Comparison of ENCODE assay signal across 23 cellular contexts in genomic region chr2:173037245-173038106, GRCh38. TPM values are rescaled to one million over a fixed set of nuclear protein-coding genes. Genes with fewer than 3 reads are reported as not detected.
DNase-seq lines count a peak whose midpoint lies in the region; ATAC-seq and TF ChIP-seq lines count a peak whose summit lies in the region.
"Had no signal": no experiment of that assay in that cellular context is flagged by ENCODE, and none has a peak within 500 bp of the region (broad histone marks: within the 10 kb centered on the region; RNA-seq: fewer than 3 reads in every experiment).

No MANE protein-coding gene starts in this region.

- peaks cover 5% of the 10 kb centered on the region for H3K27me3 Mint-ChIP-seq in T-helper 2 cell treated with Interferon-gamma antibody and Interleukin-4, amounts not matched to agents 5 μg/mL and 100 μg/mL, for 36 hours (ENCODE audit: low read depth)
- H3K27me3 Mint-ChIP-seq: activated naive CD4-positive, alpha-beta T cell treated with anti-CD3 and anti-CD28 coated beads, Interleukin-2, amount 10 ng/mL, durations not matched to agents 7 days and 5 days had no signal

- H3K27ac Mint-ChIP-seq in T-helper 2 cell treated with Interferon-gamma antibody and Interleukin-4, amounts not matched to agents 5 μg/mL and 100 μg/mL, for 36 hours: no peak overlapping the region
- H3K27ac Mint-ChIP-seq: activated CD8-positive, alpha-beta T cell treated with anti-CD3 and anti-CD28 coated beads, Interleukin-2, amount 10 ng/mL, durations not matched to agents 7 days and 5 days; activated naive CD4-positive, alpha-beta T cell treated with anti-CD3 and anti-CD28 coated beads, Interleukin-2, amount 10 ng/mL, durations not matched to agents 7 days and 5 days; stimulated activated effector memory CD8-positive, alpha-beta T cell treated with anti-CD3 and anti-CD28 coated beads, Interleukin-12 subunit alpha, Interleukin-12 subunit beta, amount 100 ng/mL, for 72 hours had no signal

- H3K4me3 Mint-ChIP-seq in T-helper 2 cell treated with Interferon-gamma antibody and Interleukin-4, amounts not matched to agents 5 μg/mL and 100 μg/mL, for 36 hours: no peak overlapping the region
- H3K4me3 Mint-ChIP-seq: activated CD8-positive, alpha-beta T cell treated with anti-CD3 and anti-CD28 coated beads, Interleukin-2, amount 10 ng/mL, durations not matched to agents 7 days and 5 days; activated naive CD4-positive, alpha-beta T cell treated with anti-CD3 and anti-CD28 coated beads, Interleukin-2, amount 10 ng/mL, durations not matched to agents 7 days and 5 days; activated T-cell treated with anti-CD3 and anti-CD28 coated beads, Interleukin-2, amount 50 U/mL, for 4 hours; stimulated activated effector memory CD8-positive, alpha-beta T cell treated with anti-CD3 and anti-CD28 coated beads, Interleukin-12 subunit alpha, Interleukin-12 subunit beta, amount 100 ng/mL, for 72 hours had no signal

- no peak overlapping the region for H3K27ac ChIP-seq in lower lobe of right lung
- H3K27ac ChIP-seq in upper lobe of right lung: no peak overlapping the region
- H3K27ac ChIP-seq: 22Rv1, gastroesophageal sphincter, SJCRH30, tibial nerve had no signal

- no peaks in the 10 kb centered on the region for H3K36me3 ChIP-seq in lower lobe of right lung
- no peaks in the 10 kb centered on the region for H3K36me3 ChIP-seq in upper lobe of right lung
- H3K36me3 ChIP-seq: gastroesophageal sphincter, SJCRH30, tibial nerve had no signal

- intact Hi-C loops in lower lobe of right lung (cut with DNase I) (no loop called here), upper lobe of right lung (cut with DNase I) (no loop called here)

- H3K9me3 ChIP-seq in lower lobe of right lung (no peaks in the 10 kb centered on the region), upper lobe of right lung (no peaks in the 10 kb centered on the region)
- H3K9me3 ChIP-seq: gastroesophageal sphincter, SJCRH30, tibial nerve had no signal

- H3K9me3 Mint-ChIP-seq in T-helper 2 cell treated with Interferon-gamma antibody and Interleukin-4, amounts not matched to agents 5 μg/mL and 100 μg/mL, for 36 hours: no peaks in the 10 kb centered on the region
- H3K9me3 Mint-ChIP-seq: activated naive CD4-positive, alpha-beta T cell treated with anti-CD3 and anti-CD28 coated beads, Interleukin-2, amount 10 ng/mL, durations not matched to agents 7 days and 5 days; activated T-cell treated with anti-CD3 and anti-CD28 coated beads, Interleukin-2, amount 50 U/mL, for 4 hours; stimulated activated effector memory CD8-positive, alpha-beta T cell treated with anti-CD3 and anti-CD28 coated beads, Interleukin-12 subunit alpha, Interleukin-12 subunit beta, amount 100 ng/mL, for 72 hours had no signal

- peaks cover 2% of the 10 kb centered on the region for H3K4me1 Mint-ChIP-seq in T-helper 2 cell treated with Interferon-gamma antibody and Interleukin-4, amounts not matched to agents 5 μg/mL and 100 μg/mL, for 36 hours (ENCODE audit: low read depth)
- H3K4me1 Mint-ChIP-seq: activated naive CD4-positive, alpha-beta T cell treated with anti-CD3 and anti-CD28 coated beads, Interleukin-2, amount 10 ng/mL, durations not matched to agents 7 days and 5 days had no signal

- peak; percentile 74 for DNase-seq in DMS 273 (lab: John Stamatoyannopoulos, UW; ENCODE audit: unreplicated experiment)
- no peak for DNase-seq in DMS 273 treated with DMSO at 0.1 percent for 48 hours (lab: John Stamatoyannopoulos, UW)
- peak; percentile 82 for DNase-seq in fibroblast of pulmonary artery (ENCODE audit: low read depth)
- DNase-seq in lower lobe of right lung: no peak
- DNase-seq in upper lobe of right lung: no peak
- no peak for DNase-seq in stimulated activated naive CD4-positive, alpha-beta T cell (lab: John Stamatoyannopoulos, UW)
- DNase-seq in glomerular visceral epithelial cell (ENCODE audit: extremely low spot score): no peak
- no peak for DNase-seq in T-helper 2 cell treated with Interferon-gamma antibody and Interleukin-4, amounts not matched to agents 5 μg/mL and 100 μg/mL, for 36 hours (ENCODE audit: low spot score)
- DNase-seq: activated CD4-positive, CD25-positive, alpha-beta regulatory T cell; activated CD8-positive, alpha-beta T cell treated with anti-CD3 and anti-CD28 coated beads, Interleukin-2, amount 10 ng/mL, durations not matched to agents 7 days and 5 days; activated naive CD4-positive, alpha-beta T cell treated with anti-CD3 and anti-CD28 coated beads, Interleukin-2, amount 10 ng/mL, durations not matched to agents 7 days and 5 days; activated T-cell treated with anti-CD3 and anti-CD28 coated beads, Interleukin-2, amount 50 U/mL, for 4 hours; cortex of kidney; NCI-H1436; NCI-H748 treated with DMSO at 0.1 percent for 48 hours; OCI-M1; retina; SJCRH30; T-helper 2 cell had no signal

- no peaks in the 10 kb centered on the region for H3K36me3 Mint-ChIP-seq in T-helper 2 cell treated with Interferon-gamma antibody and Interleukin-4, amounts not matched to agents 5 μg/mL and 100 μg/mL, for 36 hours (ENCODE audit: low read depth)
- H3K36me3 Mint-ChIP-seq: activated naive CD4-positive, alpha-beta T cell treated with anti-CD3 and anti-CD28 coated beads, Interleukin-2, amount 10 ng/mL, durations not matched to agents 7 days and 5 days; stimulated activated effector memory CD8-positive, alpha-beta T cell treated with anti-CD3 and anti-CD28 coated beads, Interleukin-12 subunit alpha, Interleukin-12 subunit beta, amount 100 ng/mL, for 72 hours had no signal

- ATAC-seq in lower lobe of right lung: peak; percentile 78 to 83
- ATAC-seq in upper lobe of right lung: peak; percentile 91
- ATAC-seq: activated CD8-positive, alpha-beta T cell treated with anti-CD3 and anti-CD28 coated beads, Interleukin-2, amount 10 ng/mL, durations not matched to agents 7 days and 5 days; activated T-cell treated with anti-CD3 and anti-CD28 coated beads, Interleukin-2, amount 50 U/mL, for 4 hours; gastroesophageal sphincter; stimulated activated effector memory CD8-positive, alpha-beta T cell treated with anti-CD3 and anti-CD28 coated beads, Interleukin-12 subunit alpha, Interleukin-12 subunit beta, amount 100 ng/mL, for 72 hours had no signal

- H3K27me3 ChIP-seq in lower lobe of right lung (ENCODE audit: low read depth): no peaks in the 10 kb centered on the region
- H3K27me3 ChIP-seq in upper lobe of right lung: no peaks in the 10 kb centered on the region
- H3K27me3 ChIP-seq: gastroesophageal sphincter, SJCRH30, tibial nerve had no signal

- H3K4me1 ChIP-seq in lower lobe of right lung: peaks cover 9% of the 10 kb centered on the region
- peaks cover 17% of the 10 kb centered on the region for H3K4me1 ChIP-seq in upper lobe of right lung
- H3K4me1 ChIP-seq: SJCRH30, tibial nerve had no signal

- TF ChIP-seq CTCF in fibroblast of pulmonary artery (IDR thresholded peaks at IDR 0.05; ENCODE audit: low read length, missing control alignments) (no peak), lower lobe of right lung (IDR thresholded peaks at IDR 0.05) (no peak), upper lobe of right lung (IDR thresholded peaks at IDR 0.05) (no peak)

- H3K4me3 ChIP-seq in fibroblast of pulmonary artery (replicated peaks; ENCODE audit: low read depth, low read length): no peak overlapping the region
- no peak overlapping the region for H3K4me3 ChIP-seq in lower lobe of right lung
- no peak overlapping the region for H3K4me3 ChIP-seq in upper lobe of right lung
- H3K4me3 ChIP-seq: gastroesophageal sphincter, SJCRH30, tibial nerve had no signal

RNA-seq across cellular contexts. Expression of gene MAP3K20, which starts 38.2 kb away (rescaled TPM):
- total RNA-seq in lower lobe of right lung (40.8 TPM), upper lobe of right lung (52.0 TPM)

Comparison
In these comparisons a context has a peak if more than half of its experiments do, and no peak if none do; other contexts are left out.
1. DNase-seq: peak in DMS 273 (single experiment) and fibroblast of pulmonary artery (single experiment); none in DMS 273 treated with DMSO at 0.1 percent for 48 hours (single experiment), lower lobe of right lung (single experiment), upper lobe of right lung (single experiment), stimulated activated naive CD4-positive, alpha-beta T cell (0 of 6), glomerular visceral epithelial cell (single experiment) and T-helper 2 cell treated with Interferon-gamma antibody and Interleukin-4, amounts not matched to agents 5 μg/mL and 100 μg/mL, for 36 hours (single experiment).